In the genomic region with DNA sequence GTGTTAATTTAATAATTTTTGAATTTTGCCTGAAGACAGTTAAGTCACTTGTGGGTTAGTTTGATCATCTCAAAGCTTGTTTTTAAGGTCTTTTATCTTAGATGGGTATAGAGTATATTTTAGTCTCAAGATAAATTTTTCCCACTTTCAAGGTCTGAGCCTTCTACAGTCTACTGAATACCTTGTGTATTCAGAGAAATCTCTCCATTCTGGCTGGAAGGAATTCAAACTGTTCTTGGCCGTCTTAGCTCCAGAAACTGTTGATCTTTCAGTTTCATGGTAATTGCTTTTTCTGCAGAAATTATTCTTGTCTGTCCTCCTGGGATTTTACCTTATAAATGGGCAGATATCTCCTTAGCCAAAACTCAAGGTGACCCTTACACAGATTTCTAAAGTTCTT, we compare ENCODE assay signal across 8 cellular contexts.
"Had no signal": no experiment of that assay in that cellular context is flagged by ENCODE, and none has a peak within 500 bp of the region (broad histone marks: within the 10 kb centered on the region; RNA-seq: fewer than 3 reads in every experiment).

No MANE protein-coding gene starts in this region.

- H3K36me3 ChIP-seq: HAP-1 had no signal

- H3K4me1 ChIP-seq: HAP-1 had no signal

- H3K9me3 ChIP-seq: HAP-1 had no signal

- H3K4me3 ChIP-seq: HAP-1, K562 had no signal

- ATAC-seq: HCT116, K562 had no signal

- DNase-seq: GOT3, H7, HFFc6, IMR-90, KG1 had no signal
